ENCODE assay signal across 6 cellular contexts in genomic region chr14:59957890-59958289, GRCh38. TPM values are rescaled to one million over a fixed set of nuclear protein-coding genes. Genes with fewer than 3 reads are reported as not detected.
"Had no signal": no experiment of that assay in that cellular context is flagged by ENCODE, and none has a peak within 500 bp of the region (broad histone marks: within the 10 kb centered on the region; RNA-seq: fewer than 3 reads in every experiment).

No MANE protein-coding gene starts in this region.

RNA-seq across cellular contexts. Expression of gene LRRC9, which starts 37.9 kb away (rescaled TPM):
- total RNA-seq: chondrocyte, dermis microvascular lymphatic vessel endothelial cell, esophagus squamous epithelium, glomerular endothelial cell, left lobe of liver, mammary epithelial cell had no signal
